In genomic region chr9:131012396-131012917, GRCh38 we compare ENCODE assay signal across 1 cellular context.
TF ChIP-seq lines count a peak whose summit lies in the region.

No MANE protein-coding gene starts in this region.

TF ChIP-seq in K562, 482 proteins besides CTCF, POLR2A, EP300 and RAD21 (continued from another document):
- TF ChIP-seq, protein P1, sequence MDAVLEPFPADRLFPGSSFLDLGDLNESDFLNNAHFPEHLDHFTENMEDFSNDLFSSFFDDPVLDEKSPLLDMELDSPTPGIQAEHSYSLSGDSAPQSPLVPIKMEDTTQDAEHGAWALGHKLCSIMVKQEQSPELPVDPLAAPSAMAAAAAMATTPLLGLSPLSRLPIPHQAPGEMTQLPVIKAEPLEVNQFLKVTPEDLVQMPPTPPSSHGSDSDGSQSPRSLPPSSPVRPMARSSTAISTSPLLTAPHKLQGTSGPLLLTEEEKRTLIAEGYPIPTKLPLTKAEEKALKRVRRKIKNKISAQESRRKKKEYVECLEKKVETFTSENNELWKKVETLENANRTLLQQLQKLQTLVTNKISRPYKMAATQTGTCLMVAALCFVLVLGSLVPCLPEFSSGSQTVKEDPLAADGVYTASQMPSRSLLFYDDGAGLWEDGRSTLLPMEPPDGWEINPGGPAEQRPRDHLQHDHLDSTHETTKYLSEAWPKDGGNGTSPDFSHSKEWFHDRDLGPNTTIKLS (IDR thresholded peaks at IDR 0.05; ENCODE audit: borderline replicate concordance, low read depth): no peak
- TF ChIP-seq, protein P2, sequence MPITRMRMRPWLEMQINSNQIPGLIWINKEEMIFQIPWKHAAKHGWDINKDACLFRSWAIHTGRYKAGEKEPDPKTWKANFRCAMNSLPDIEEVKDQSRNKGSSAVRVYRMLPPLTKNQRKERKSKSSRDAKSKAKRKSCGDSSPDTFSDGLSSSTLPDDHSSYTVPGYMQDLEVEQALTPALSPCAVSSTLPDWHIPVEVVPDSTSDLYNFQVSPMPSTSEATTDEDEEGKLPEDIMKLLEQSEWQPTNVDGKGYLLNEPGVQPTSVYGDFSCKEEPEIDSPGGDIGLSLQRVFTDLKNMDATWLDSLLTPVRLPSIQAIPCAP (CRISPR knock-in tag; IDR thresholded peaks at IDR 0.05; ENCODE audit: borderline replicate concordance): no peak
- TF ChIP-seq, protein P3, sequence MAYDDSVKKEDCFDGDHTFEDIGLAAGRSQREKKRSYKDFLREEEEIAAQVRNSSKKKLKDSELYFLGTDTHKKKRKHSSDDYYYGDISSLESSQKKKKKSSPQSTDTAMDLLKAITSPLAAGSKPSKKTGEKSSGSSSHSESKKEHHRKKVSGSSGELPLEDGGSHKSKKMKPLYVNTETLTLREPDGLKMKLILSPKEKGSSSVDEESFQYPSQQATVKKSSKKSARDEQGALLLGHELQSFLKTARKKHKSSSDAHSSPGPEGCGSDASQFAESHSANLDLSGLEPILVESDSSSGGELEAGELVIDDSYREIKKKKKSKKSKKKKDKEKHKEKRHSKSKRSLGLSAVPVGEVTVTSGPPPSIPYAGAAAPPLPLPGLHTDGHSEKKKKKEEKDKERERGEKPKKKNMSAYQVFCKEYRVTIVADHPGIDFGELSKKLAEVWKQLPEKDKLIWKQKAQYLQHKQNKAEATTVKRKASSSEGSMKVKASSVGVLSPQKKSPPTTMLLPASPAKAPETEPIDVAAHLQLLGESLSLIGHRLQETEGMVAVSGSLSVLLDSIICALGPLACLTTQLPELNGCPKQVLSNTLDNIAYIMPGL (CRISPR knock-in tag; IDR thresholded peaks at IDR 0.05): peak; percentile 59; the same call in 1 of the 2 replicates
- TF ChIP-seq SPI1 (IDR thresholded peaks at IDR 0.05; ENCODE audit: borderline replicate concordance, low read depth, low read length): no peak
